9 cellular contexts compared by ENCODE assay signal in the genomic region with DNA sequence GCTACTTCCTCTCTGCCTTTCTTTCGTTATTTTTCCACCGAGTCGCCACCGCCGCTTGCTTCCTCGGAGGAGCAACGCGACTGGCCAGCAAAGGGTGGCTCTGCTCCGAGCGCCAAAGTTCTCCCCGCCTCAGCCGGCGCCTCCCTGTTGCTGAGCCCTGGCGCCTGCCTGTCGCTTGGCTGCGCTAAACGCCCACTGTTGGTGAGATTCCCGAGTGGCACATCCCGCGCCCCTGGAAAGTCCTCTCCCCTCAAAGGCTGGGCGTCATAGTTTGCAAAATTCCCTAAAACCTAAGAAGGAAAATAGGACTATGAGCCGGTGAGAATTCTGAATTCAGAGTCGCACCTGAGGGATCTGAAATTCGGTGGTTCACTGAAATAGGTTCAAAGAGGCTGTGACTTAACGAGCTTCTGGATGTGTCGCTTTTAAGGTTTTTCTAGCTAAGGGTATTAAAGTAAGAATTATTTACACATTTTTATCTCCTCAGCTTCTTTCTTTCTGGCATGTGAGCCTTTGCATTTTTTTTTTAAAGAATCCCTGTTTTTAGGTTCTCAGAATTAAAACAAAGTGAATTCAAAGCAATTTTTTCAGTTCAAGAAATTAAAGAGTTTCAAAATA. TPM values are rescaled to one million over a fixed set of nuclear protein-coding genes. Genes with fewer than 3 reads are reported as not detected.
DNase-seq lines count a peak whose midpoint lies in the region; ATAC-seq and TF ChIP-seq lines count a peak whose summit lies in the region.
"Had no signal": no experiment of that assay in that cellular context is flagged by ENCODE, and none has a peak within 500 bp of the region (broad histone marks: within the 10 kb centered on the region; RNA-seq: fewer than 3 reads in every experiment).

A gene (minus strand): TSS at position 82 of the 618 bp plus-strand sequence. CDS start 668 bp downstream, outside the sequence.

- TF ChIP-seq RAD21 in liver (IDR thresholded peaks at IDR 0.05): peak; percentile 74 to 75

- H3K36me3 ChIP-seq in KMS-11 (ENCODE audit: insufficient read depth): no peaks in the 10 kb centered on the region
- no peaks in the 10 kb centered on the region for H3K36me3 ChIP-seq in ascending aorta
- H3K36me3 ChIP-seq in liver (ENCODE audit: control insufficient read depth in 4 of 4, insufficient read depth in 3 of 4, low read depth in 1 of 4, low read length in 3 of 4): no peaks in the 10 kb centered on the region
- H3K36me3 ChIP-seq in tibial artery: no peaks in the 10 kb centered on the region

- TF ChIP-seq CTCF in KMS-11 (conservative IDR thresholded peaks at IDR 0.05; ENCODE audit: low read depth, low read length): no peak
- TF ChIP-seq CTCF in ascending aorta (IDR thresholded peaks at IDR 0.05): no peak
- peak; percentile 47 for TF ChIP-seq CTCF in liver (IDR thresholded peaks at IDR 0.05; ENCODE audit: low read depth, low read length, missing input control)
- TF ChIP-seq CTCF in tibial artery (IDR thresholded peaks at IDR 0.05): no peak

- 0 out of 2 replicates have a peak within 1 kb of the TSS, but pooled peaks have one; percentile 5 for H2AFZ ChIP-seq in KMS-11 (ENCODE audit: low read depth)

- DNase-seq in AG08395 (ENCODE audit: low spot score) (peak; percentile 6), ascending aorta (ENCODE audit: low spot score in 2 of 2) (no peak), tibial artery (no peak), activated gamma-delta T cell treated with Interleukin-2 at 50 U/mL for 16 hours (no peak)

- H3K4me1 ChIP-seq in KMS-11 (ENCODE audit: low read depth, poor library complexity, severe bottlenecking): no peaks in the 10 kb centered on the region
- peaks cover 0 to 3% of the 10 kb centered on the region in 2 donors for H3K4me1 ChIP-seq in ascending aorta
- peaks cover 6 to 18% (median 11%) of the 10 kb centered on the region in 4 donors for H3K4me1 ChIP-seq in liver (ENCODE audit: control insufficient read depth in 4 of 4, insufficient read depth in 4 of 4, low read length in 3 of 4)
- peaks cover 0 to 20% (median 10%) of the 10 kb centered on the region in 4 donors for H3K4me1 ChIP-seq in tibial artery

- no peaks in the 10 kb centered on the region for H3K9me3 ChIP-seq in ascending aorta
- no peaks in the 10 kb centered on the region for H3K9me3 ChIP-seq in liver (ENCODE audit: control insufficient read depth in 4 of 4, low read length in 3 of 4)
- H3K9me3 ChIP-seq in tibial artery: no peaks in the 10 kb centered on the region

- 5% methylated on average over 26 of the region's 26 CpGs for WGBS in liver

- H3K27me3 ChIP-seq in KMS-11 (ENCODE audit: insufficient read depth, low read depth) (no peaks in the 10 kb centered on the region), ascending aorta (no peaks in the 10 kb centered on the region), liver (ENCODE audit: control insufficient read depth in 4 of 4, insufficient read depth in 4 of 4, low read length in 3 of 4) (no peaks in the 10 kb centered on the region), tibial artery (peaks cover 0 to 35% of the 10 kb centered on the region in 2 donors)

- no peak within 1 kb of the TSS for H3K4me3 ChIP-seq in KMS-11 (IDR thresholded peaks at IDR 0.05; ENCODE audit: insufficient read depth, low read depth, low read length)
- H3K4me3 ChIP-seq in ascending aorta: peak within 1 kb of the TSS; percentile 39 to 55
- peak within 1 kb of the TSS; percentile 66 to 76 (median 67) for H3K4me3 ChIP-seq in liver (ENCODE audit: low read depth in 1 of 3, low read length in 3 of 3)
- H3K4me3 ChIP-seq in tibial artery: peak within 1 kb of the TSS; percentile 25 to 41

- no peak for ATAC-seq in GM18502 (IDR thresholded peaks at IDR 0.05; ENCODE audit: poor library complexity, unreplicated experiment)
- ATAC-seq in GM21360 (IDR thresholded peaks at IDR 0.05; ENCODE audit: unreplicated experiment): no peak

- no peak within 1 kb of the TSS for H3K9ac ChIP-seq in KMS-11
- no peak within 1 kb of the TSS for H3K9ac ChIP-seq in liver (ENCODE audit: low read depth in 1 of 2, low read length in 2 of 2)

- intact Hi-C loops in ascending aorta (cut with DNase I) (no loop called here), tibial artery (cut with DNase I; ENCODE audit: low total_unique reads) (no loop called here)

- no peaks in the 10 kb centered on the region for H4K20me1 ChIP-seq in KMS-11 (ENCODE audit: insufficient read depth)

- no peak within 1 kb of the TSS for H3K4me2 ChIP-seq in KMS-11

- H3K27ac ChIP-seq in KMS-11 (no peak within 1 kb of the TSS), ascending aorta (no peak within 1 kb of the TSS), liver (ENCODE audit: low read depth in 1 of 2, low read length in 2 of 2) (no peak within 1 kb of the TSS), tibial artery (no peak within 1 kb of the TSS)

- H3K79me2 ChIP-seq in KMS-11 (ENCODE audit: insufficient read depth, low read depth): no peaks in the 10 kb centered on the region

TF ChIP-seq in liver, 16 proteins besides CTCF, POLR2A, EP300 and RAD21:
- TF ChIP-seq SP1 (IDR thresholded peaks at IDR 0.05): no peak
- TF ChIP-seq YY1 (IDR thresholded peaks at IDR 0.05): peak; percentile 27
- no peak for TF ChIP-seq HNF4G (IDR thresholded peaks at IDR 0.05)

RNA-seq across cellular contexts. Expression of the gene that starts here (rescaled TPM):
- total RNA-seq in ascending aorta: not detected
- total RNA-seq in liver: under 1 TPM; under 0.01 to 0.23 TPM
- polyA plus RNA-seq in liver: under 1 TPM; 0.08 to 0.09 TPM
- total RNA-seq: renal cortical epithelial cell had no signal
